27 cellular contexts compared by ENCODE assay signal in the genomic region with DNA sequence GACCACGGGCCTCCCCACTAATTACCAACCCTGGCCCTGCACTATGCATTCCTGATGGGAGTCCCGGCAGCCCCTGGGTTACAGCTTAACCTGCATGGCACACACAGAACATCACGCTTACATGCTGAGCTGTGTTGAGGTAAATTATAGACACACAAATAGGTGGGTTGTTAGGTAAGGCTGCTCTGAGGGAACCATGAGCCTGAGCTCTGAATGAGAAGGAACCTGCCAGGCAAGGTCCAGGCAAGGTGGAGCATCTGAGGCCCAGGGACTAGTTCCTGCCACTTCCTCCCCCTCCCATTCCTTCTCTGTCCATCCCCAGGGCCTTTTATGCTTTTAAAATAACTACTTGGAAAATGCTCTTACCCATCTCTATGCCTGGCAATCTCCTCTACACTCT.
A peak's percentile ranks its signal among the peaks of the same experiment; 100 is the strongest.
DNase-seq lines count a peak whose midpoint lies in the region; ATAC-seq, FAIRE-seq and TF ChIP-seq lines count a peak whose summit lies in the region.
"Had no signal": no experiment of that assay in that cellular context is flagged by ENCODE, and none has a peak within 500 bp of the region (broad histone marks: within the 10 kb centered on the region; RNA-seq: fewer than 3 reads in every experiment).

No MANE protein-coding gene starts in this region.

- peak; percentile 4 for FAIRE-seq in HTR-8/SVneo (lab: Jason Lieb, UNC)
- FAIRE-seq: A549, GM12892 had no signal

- H3K4me1 Mint-ChIP-seq in Calu3 (ENCODE audit: low read depth, unreplicated experiment) = peaks cover 18% of the 10 kb centered on the region
- H3K4me1 Mint-ChIP-seq in stimulated activated effector memory CD8-positive, alpha-beta T cell treated with anti-CD3 and anti-CD28 coated beads, Interleukin-12 subunit alpha, Interleukin-12 subunit beta, amount 100 ng/mL, for 72 hours = no peaks in the 10 kb centered on the region
- no peaks in the 10 kb centered on the region for H3K4me1 Mint-ChIP-seq in activated T-helper 2 cell treated with anti-CD3 and anti-CD28 coated beads, Interferon-gamma antibody, Interleukin-2, Interleukin-4, amounts not matched to agents 10 μg/mL and 5 μg/mL and 100 μg/mL, durations not matched to agents 14 hours and 24 hours and 36 hours (ENCODE audit: low read depth)

- no peak for TF ChIP-seq CTCF in Calu3 (IDR thresholded peaks at IDR 0.05; ENCODE audit: unreplicated experiment)

- BruUV-seq in Calu3 (replicated peaks; lab: Mats Ljungman, UMichigan) = no TSS peak

- intact Hi-C loops in Calu3 (cut with micrococcal nuclease; ENCODE audit: unreplicated experiment) = no loop called here
- intact Hi-C loops in activated T-helper 2 cell treated with anti-CD3 and anti-CD28 coated beads, Interferon-gamma antibody, Interleukin-2, Interleukin-4, amounts not matched to agents 10 μg/mL and 5 μg/mL and 100 μg/mL, durations not matched to agents 14 hours and 24 hours and 36 hours (cut with micrococcal nuclease) = no loop called here

- H3K27me3 Mint-ChIP-seq in Calu3 (ENCODE audit: unreplicated experiment) = peaks cover 4% of the 10 kb centered on the region
- peaks cover 5% of the 10 kb centered on the region for H3K27me3 Mint-ChIP-seq in activated T-helper 2 cell treated with anti-CD3 and anti-CD28 coated beads, Interferon-gamma antibody, Interleukin-2, Interleukin-4, amounts not matched to agents 10 μg/mL and 5 μg/mL and 100 μg/mL, durations not matched to agents 14 hours and 24 hours and 36 hours (ENCODE audit: low read depth)

- DNase-seq in Calu3 (peak; percentile 7), HTR-8/SVneo (ENCODE audit: insufficient read length, low spot score) (no peak), islet precursor cell (peak; percentile 24), NCI-H128 (lab: John Stamatoyannopoulos, UW; ENCODE audit: unreplicated experiment) (no peak)
- DNase-seq in stimulated activated effector memory CD8-positive, alpha-beta T cell treated with anti-CD3 and anti-CD28 coated beads, Interleukin-12 subunit alpha, Interleukin-12 subunit beta, amount 100 ng/mL, for 72 hours (ENCODE audit: low spot score in 2 of 2) = no peak
- DNase-seq in activated T-helper 2 cell treated with anti-CD3 and anti-CD28 coated beads, Interferon-gamma antibody, Interleukin-2, Interleukin-4, amounts not matched to agents 10 μg/mL and 5 μg/mL and 100 μg/mL, durations not matched to agents 14 hours and 24 hours and 36 hours (ENCODE audit: low spot score) = no peak
- DNase-seq in stimulated activated CD4-positive, alpha-beta T cell treated with anti-CD3 and anti-CD28 coated beads, Interleukin-2, amount 100 ng/mL, for 48 hours = no peak
- DNase-seq: AML-193; CD4-positive, alpha-beta T cell; DMS79 treated with DMSO at 0.1 percent for 48 hours; GOT3; HFFc6; KBM-7; MV-4-11; NCI-H1105 treated with DMSO at 0.1 percent for 48 hours; NCI-H1694; NCI-H2029 treated with DMSO at 0.1 percent for 48 hours; NCI-H446 treated with DMSO at 0.1 percent for 48 hours; NCI-H526; NCI-H82; NK-92 treated with Interleukin-12 subunit alpha and Interleukin-12 subunit beta, amount 100 ng/mL, for 24 hours; PC-3; SJCRH30 had no signal

- no peak overlapping the region for H3K4me3 Mint-ChIP-seq in Calu3 (ENCODE audit: low read depth, unreplicated experiment)
- no peak overlapping the region for H3K4me3 Mint-ChIP-seq in stimulated activated effector memory CD8-positive, alpha-beta T cell treated with anti-CD3 and anti-CD28 coated beads, Interleukin-12 subunit alpha, Interleukin-12 subunit beta, amount 100 ng/mL, for 72 hours
- H3K4me3 Mint-ChIP-seq in activated T-helper 2 cell treated with anti-CD3 and anti-CD28 coated beads, Interferon-gamma antibody, Interleukin-2, Interleukin-4, amounts not matched to agents 10 μg/mL and 5 μg/mL and 100 μg/mL, durations not matched to agents 14 hours and 24 hours and 36 hours (ENCODE audit: low read depth) = no peak overlapping the region
- H3K4me3 Mint-ChIP-seq: CD4-positive, alpha-beta T cell; HFFc6 had no signal

- ATAC-seq in stimulated activated effector memory CD8-positive, alpha-beta T cell treated with anti-CD3 and anti-CD28 coated beads, Interleukin-12 subunit alpha, Interleukin-12 subunit beta, amount 100 ng/mL, for 72 hours = peak; percentile 20
- ATAC-seq: A549, PC-3, Right ventricle myocardium inferior, SK-N-SH treated with all-trans-retinoic acid at 6 μM for 48 hours had no signal

- H3K27ac Mint-ChIP-seq in Calu3 (ENCODE audit: unreplicated experiment) = peak overlapping the region; percentile 83
- H3K27ac Mint-ChIP-seq in stimulated activated effector memory CD8-positive, alpha-beta T cell treated with anti-CD3 and anti-CD28 coated beads, Interleukin-12 subunit alpha, Interleukin-12 subunit beta, amount 100 ng/mL, for 72 hours = no peak overlapping the region
- H3K27ac Mint-ChIP-seq in activated T-helper 2 cell treated with anti-CD3 and anti-CD28 coated beads, Interferon-gamma antibody, Interleukin-2, Interleukin-4, amounts not matched to agents 10 μg/mL and 5 μg/mL and 100 μg/mL, durations not matched to agents 14 hours and 24 hours and 36 hours = no peak overlapping the region
- H3K27ac Mint-ChIP-seq: CD4-positive, alpha-beta T cell; HFFc6 had no signal

- CTCF ChIA-PET in Calu3 (lab: Charles Lee) = interaction anchor here (1.3 kb wide), 1 partner anchor 17 kb away, joined by 5 read pairs; no protein-coding TSS in a partner anchor

- peaks cover 3% of the 10 kb centered on the region for H3K36me3 Mint-ChIP-seq in Calu3 (ENCODE audit: insufficient read depth, unreplicated experiment)
- H3K36me3 Mint-ChIP-seq in stimulated activated effector memory CD8-positive, alpha-beta T cell treated with anti-CD3 and anti-CD28 coated beads, Interleukin-12 subunit alpha, Interleukin-12 subunit beta, amount 100 ng/mL, for 72 hours = no peaks in the 10 kb centered on the region
- no peaks in the 10 kb centered on the region for H3K36me3 Mint-ChIP-seq in activated T-helper 2 cell treated with anti-CD3 and anti-CD28 coated beads, Interferon-gamma antibody, Interleukin-2, Interleukin-4, amounts not matched to agents 10 μg/mL and 5 μg/mL and 100 μg/mL, durations not matched to agents 14 hours and 24 hours and 36 hours (ENCODE audit: low read depth)

- H3K9me3 Mint-ChIP-seq in Calu3 (ENCODE audit: low read depth, unreplicated experiment) = peaks cover 3% of the 10 kb centered on the region
- no peaks in the 10 kb centered on the region for H3K9me3 Mint-ChIP-seq in stimulated activated effector memory CD8-positive, alpha-beta T cell treated with anti-CD3 and anti-CD28 coated beads, Interleukin-12 subunit alpha, Interleukin-12 subunit beta, amount 100 ng/mL, for 72 hours
- no peaks in the 10 kb centered on the region for H3K9me3 Mint-ChIP-seq in activated T-helper 2 cell treated with anti-CD3 and anti-CD28 coated beads, Interferon-gamma antibody, Interleukin-2, Interleukin-4, amounts not matched to agents 10 μg/mL and 5 μg/mL and 100 μg/mL, durations not matched to agents 14 hours and 24 hours and 36 hours
- H3K9me3 Mint-ChIP-seq: CD4-positive, alpha-beta T cell; HFFc6 had no signal

Comparison
In these comparisons a context has a peak if more than half of its experiments do, and no peak if none do; other contexts are left out.
1. DNase-seq: peak in Calu3 (single experiment) and islet precursor cell (single experiment); none in HTR-8/SVneo (single experiment), stimulated activated effector memory CD8-positive, alpha-beta T cell treated with anti-CD3 and anti-CD28 coated beads, Interleukin-12 subunit alpha, Interleukin-12 subunit beta, amount 100 ng/mL, for 72 hours (0 of 2), activated T-helper 2 cell treated with anti-CD3 and anti-CD28 coated beads, Interferon-gamma antibody, Interleukin-2, Interleukin-4, amounts not matched to agents 10 μg/mL and 5 μg/mL and 100 μg/mL, durations not matched to agents 14 hours and 24 hours and 36 hours (single experiment), NCI-H128 (single experiment) and stimulated activated CD4-positive, alpha-beta T cell treated with anti-CD3 and anti-CD28 coated beads, Interleukin-2, amount 100 ng/mL, for 48 hours (0 of 2).